Comparison of ENCODE assay signal across 14 cellular contexts in the genomic region with DNA sequence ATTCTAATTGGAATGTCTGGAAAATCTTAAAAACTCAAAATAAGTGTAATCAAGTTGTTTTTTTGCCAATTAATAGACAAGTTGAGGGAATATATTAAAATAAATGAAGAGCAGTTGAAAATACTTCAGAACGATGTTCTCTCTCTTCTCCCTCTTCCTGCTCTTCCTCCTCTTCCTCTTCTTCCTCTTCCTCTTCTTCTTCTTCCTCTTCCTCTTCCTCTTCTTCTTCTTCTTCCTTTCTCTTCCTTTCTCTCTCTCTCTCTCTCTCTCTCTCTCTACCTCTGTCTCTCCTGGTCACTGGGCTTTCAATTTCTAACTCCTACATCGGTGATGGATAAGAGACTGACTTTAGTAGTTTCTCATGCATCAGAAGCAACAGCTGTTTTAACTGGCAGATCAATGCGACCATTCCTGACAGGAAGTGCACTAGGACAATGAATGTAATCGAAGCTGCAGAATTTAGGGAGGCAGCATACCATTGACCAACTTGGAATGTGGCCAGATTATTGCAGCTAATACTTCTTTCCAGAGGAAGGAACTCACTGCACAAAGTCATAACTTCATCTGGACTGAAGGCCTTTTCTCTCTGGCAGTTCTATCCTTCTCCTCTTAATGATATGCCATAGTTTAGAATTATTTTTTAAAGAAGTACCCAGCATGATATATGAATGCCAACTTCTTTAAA.
"Had no signal": no experiment of that assay in that cellular context is flagged by ENCODE, and none has a peak within 500 bp of the region (broad histone marks: within the 10 kb centered on the region; RNA-seq: fewer than 3 reads in every experiment).

No MANE protein-coding gene starts in this region.

- DNase-seq: activated CD4-positive, alpha-beta T cell treated with anti-CD3 and anti-CD28 coated beads, Interleukin-2, amount 10 ng/mL, durations not matched to agents 7 days and 5 days; activated gamma-delta T cell treated with Interleukin-2 at 50 U/mL for 16 hours; activated naive CD8-positive, alpha-beta T cell treated with anti-CD3 and anti-CD28 coated beads for 36 hours; anterior cingulate cortex; brain microvascular endothelial cell; cerebellar nuclear complex; effector memory CD4-positive, alpha-beta T cell; gastrocnemius medialis; heart right ventricle; left cardiac atrium; stimulated activated naive CD8-positive, alpha-beta T cell treated with anti-CD3 and anti-CD28 coated beads, Interleukin-15, Interleukin-2, amounts not matched to agents 100 U/mL and 50 U/mL, for 24 hours had no signal

- H3K27ac ChIP-seq: brain microvascular endothelial cell, gastrocnemius medialis, heart right ventricle, suprapubic skin had no signal

- H3K4me3 ChIP-seq: gastrocnemius medialis, heart right ventricle, lung, suprapubic skin had no signal

- H3K36me3 ChIP-seq: brain microvascular endothelial cell, gastrocnemius medialis, heart right ventricle, suprapubic skin had no signal

- H3K9me3 ChIP-seq: gastrocnemius medialis, heart right ventricle, suprapubic skin had no signal

- H3K27me3 ChIP-seq: brain microvascular endothelial cell, gastrocnemius medialis, heart right ventricle, suprapubic skin had no signal

- H3K4me1 ChIP-seq: gastrocnemius medialis, suprapubic skin had no signal

- ATAC-seq: gastrocnemius medialis; heart right ventricle; left cardiac atrium; sciatic nerve; stimulated activated naive CD8-positive, alpha-beta T cell treated with anti-CD3 and anti-CD28 coated beads, Interleukin-15, Interleukin-2, amounts not matched to agents 100 U/mL and 50 U/mL, for 24 hours had no signal
